In genomic region chr18:23189768-23190661, GRCh38 we compare ENCODE assay signal across 1 cellular context.
TF ChIP-seq lines count a peak whose summit lies in the region.

No MANE protein-coding gene starts in this region.

TF ChIP-seq in liver, 16 proteins besides CTCF, POLR2A, EP300 and RAD21 (continued from another document):
- TF ChIP-seq REST (IDR thresholded peaks at IDR 0.05) (peak; percentile 68), HNF4G (IDR thresholded peaks at IDR 0.05) (peak; percentile 63), FOXA1 (IDR thresholded peaks at IDR 0.05) (no peak), JUND (IDR thresholded peaks at IDR 0.05) (peak; percentile 60 to 62), TAF1 (conservative IDR thresholded peaks at IDR 0.05) (peak; percentile 62), RXRA (IDR thresholded peaks at IDR 0.05) (peak; percentile 75 to 79)
